1 cellular context compared by ENCODE assay signal in genomic region chr13:99686944-99687382, GRCh38.
TF ChIP-seq lines count a peak whose summit lies in the region.

No MANE protein-coding gene starts in this region.

TF ChIP-seq in WTC11, 78 proteins besides CTCF, POLR2A, EP300 and RAD21 (continued from another document and continues in another):
- TF ChIP-seq ZNF532 (CRISPR knock-in tag; IDR thresholded peaks at IDR 0.05; ENCODE audit: borderline replicate concordance) (no peak), ZSCAN18 (CRISPR knock-in tag; IDR thresholded peaks at IDR 0.05) (no peak), OVOL2 (CRISPR knock-in tag; IDR thresholded peaks at IDR 0.05; ENCODE audit: borderline replicate concordance) (no peak), CBFB (CRISPR knock-in tag; IDR thresholded peaks at IDR 0.05; ENCODE audit: low read depth) (no peak), JAZF1 (CRISPR knock-in tag; IDR thresholded peaks at IDR 0.05) (no peak), CREB1 (CRISPR knock-in tag; IDR thresholded peaks at IDR 0.05) (no peak), SP1 (CRISPR knock-in tag; conservative IDR thresholded peaks at IDR 0.05) (peak; percentile 40; the same call in 1 of the 2 replicates), TCF7 (CRISPR knock-in tag; IDR thresholded peaks at IDR 0.05; ENCODE audit: low read depth) (no peak), ZNF671 (CRISPR knock-in tag; IDR thresholded peaks at IDR 0.05) (no peak), HMGXB4 (CRISPR knock-in tag; IDR thresholded peaks at IDR 0.05) (no peak), NR1H2 (CRISPR knock-in tag; IDR thresholded peaks at IDR 0.05) (no peak), TEAD1 (CRISPR knock-in tag; IDR thresholded peaks at IDR 0.05) (peak; percentile 92)
- TF ChIP-seq, protein P1, sequence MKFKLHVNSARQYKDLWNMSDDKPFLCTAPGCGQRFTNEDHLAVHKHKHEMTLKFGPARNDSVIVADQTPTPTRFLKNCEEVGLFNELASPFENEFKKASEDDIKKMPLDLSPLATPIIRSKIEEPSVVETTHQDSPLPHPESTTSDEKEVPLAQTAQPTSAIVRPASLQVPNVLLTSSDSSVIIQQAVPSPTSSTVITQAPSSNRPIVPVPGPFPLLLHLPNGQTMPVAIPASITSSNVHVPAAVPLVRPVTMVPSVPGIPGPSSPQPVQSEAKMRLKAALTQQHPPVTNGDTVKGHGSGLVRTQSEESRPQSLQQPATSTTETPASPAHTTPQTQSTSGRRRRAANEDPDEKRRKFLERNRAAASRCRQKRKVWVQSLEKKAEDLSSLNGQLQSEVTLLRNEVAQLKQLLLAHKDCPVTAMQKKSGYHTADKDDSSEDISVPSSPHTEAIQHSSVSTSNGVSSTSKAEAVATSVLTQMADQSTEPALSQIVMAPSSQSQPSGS (CRISPR knock-in tag; IDR thresholded peaks at IDR 0.05; ENCODE audit: borderline replicate concordance, low read depth): no peak
- TF ChIP-seq, protein P2, sequence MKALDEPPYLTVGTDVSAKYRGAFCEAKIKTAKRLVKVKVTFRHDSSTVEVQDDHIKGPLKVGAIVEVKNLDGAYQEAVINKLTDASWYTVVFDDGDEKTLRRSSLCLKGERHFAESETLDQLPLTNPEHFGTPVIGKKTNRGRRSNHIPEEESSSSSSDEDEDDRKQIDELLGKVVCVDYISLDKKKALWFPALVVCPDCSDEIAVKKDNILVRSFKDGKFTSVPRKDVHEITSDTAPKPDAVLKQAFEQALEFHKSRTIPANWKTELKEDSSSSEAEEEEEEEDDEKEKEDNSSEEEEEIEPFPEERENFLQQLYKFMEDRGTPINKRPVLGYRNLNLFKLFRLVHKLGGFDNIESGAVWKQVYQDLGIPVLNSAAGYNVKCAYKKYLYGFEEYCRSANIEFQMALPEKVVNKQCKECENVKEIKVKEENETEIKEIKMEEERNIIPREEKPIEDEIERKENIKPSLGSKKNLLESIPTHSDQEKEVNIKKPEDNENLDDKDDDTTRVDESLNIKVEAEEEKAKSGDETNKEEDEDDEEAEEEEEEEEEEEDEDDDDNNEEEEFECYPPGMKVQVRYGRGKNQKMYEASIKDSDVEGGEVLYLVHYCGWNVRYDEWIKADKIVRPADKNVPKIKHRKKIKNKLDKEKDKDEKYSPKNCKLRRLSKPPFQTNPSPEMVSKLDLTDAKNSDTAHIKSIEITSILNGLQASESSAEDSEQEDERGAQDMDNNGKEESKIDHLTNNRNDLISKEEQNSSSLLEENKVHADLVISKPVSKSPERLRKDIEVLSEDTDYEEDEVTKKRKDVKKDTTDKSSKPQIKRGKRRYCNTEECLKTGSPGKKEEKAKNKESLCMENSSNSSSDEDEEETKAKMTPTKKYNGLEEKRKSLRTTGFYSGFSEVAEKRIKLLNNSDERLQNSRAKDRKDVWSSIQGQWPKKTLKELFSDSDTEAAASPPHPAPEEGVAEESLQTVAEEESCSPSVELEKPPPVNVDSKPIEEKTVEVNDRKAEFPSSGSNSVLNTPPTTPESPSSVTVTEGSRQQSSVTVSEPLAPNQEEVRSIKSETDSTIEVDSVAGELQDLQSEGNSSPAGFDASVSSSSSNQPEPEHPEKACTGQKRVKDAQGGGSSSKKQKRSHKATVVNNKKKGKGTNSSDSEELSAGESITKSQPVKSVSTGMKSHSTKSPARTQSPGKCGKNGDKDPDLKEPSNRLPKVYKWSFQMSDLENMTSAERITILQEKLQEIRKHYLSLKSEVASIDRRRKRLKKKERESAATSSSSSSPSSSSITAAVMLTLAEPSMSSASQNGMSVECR (CRISPR knock-in tag; IDR thresholded peaks at IDR 0.05; ENCODE audit: borderline replicate concordance): no peak; the same call in 1 of the 2 replicates
- TF ChIP-seq, protein P3, sequence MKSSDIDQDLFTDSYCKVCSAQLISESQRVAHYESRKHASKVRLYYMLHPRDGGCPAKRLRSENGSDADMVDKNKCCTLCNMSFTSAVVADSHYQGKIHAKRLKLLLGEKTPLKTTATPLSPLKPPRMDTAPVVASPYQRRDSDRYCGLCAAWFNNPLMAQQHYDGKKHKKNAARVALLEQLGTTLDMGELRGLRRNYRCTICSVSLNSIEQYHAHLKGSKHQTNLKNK (CRISPR knock-in tag; IDR thresholded peaks at IDR 0.05): no peak
- TF ChIP-seq, protein P4, sequence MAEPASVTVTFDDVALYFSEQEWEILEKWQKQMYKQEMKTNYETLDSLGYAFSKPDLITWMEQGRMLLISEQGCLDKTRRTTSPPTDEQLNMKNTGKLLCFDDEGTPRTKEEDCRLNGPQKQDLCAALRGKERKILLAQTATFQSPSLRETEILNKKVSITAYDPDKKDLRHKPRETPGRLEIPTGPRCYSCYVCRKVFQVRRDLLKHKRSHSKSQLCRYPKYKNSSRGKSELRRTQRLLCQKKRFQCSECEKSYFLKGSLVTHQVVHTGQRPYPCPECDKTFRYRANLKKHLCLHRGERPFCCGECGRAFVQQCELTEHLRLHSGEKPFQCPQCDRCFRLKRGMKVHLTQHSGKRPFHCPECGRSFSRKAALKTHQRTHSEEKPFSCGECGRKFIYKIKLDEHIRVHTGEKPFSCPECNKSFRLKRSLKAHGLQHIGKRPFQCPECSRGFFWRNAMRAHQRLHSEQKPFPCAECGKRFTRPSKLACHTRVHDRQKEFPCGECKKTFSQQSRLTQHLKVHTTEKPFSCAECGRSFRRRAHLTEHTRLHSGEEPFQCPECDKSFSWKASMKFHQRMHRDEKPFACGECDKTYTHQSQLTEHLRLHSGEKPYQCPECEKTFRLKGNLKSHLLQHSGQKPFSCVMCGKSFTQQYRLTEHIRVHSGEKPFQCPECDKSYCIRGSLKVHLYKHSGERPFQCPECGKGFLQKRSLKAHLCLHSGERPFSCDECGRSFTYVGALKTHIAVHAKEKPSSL (CRISPR knock-in tag; conservative IDR thresholded peaks at IDR 0.05): no peak
- TF ChIP-seq, protein P5, sequence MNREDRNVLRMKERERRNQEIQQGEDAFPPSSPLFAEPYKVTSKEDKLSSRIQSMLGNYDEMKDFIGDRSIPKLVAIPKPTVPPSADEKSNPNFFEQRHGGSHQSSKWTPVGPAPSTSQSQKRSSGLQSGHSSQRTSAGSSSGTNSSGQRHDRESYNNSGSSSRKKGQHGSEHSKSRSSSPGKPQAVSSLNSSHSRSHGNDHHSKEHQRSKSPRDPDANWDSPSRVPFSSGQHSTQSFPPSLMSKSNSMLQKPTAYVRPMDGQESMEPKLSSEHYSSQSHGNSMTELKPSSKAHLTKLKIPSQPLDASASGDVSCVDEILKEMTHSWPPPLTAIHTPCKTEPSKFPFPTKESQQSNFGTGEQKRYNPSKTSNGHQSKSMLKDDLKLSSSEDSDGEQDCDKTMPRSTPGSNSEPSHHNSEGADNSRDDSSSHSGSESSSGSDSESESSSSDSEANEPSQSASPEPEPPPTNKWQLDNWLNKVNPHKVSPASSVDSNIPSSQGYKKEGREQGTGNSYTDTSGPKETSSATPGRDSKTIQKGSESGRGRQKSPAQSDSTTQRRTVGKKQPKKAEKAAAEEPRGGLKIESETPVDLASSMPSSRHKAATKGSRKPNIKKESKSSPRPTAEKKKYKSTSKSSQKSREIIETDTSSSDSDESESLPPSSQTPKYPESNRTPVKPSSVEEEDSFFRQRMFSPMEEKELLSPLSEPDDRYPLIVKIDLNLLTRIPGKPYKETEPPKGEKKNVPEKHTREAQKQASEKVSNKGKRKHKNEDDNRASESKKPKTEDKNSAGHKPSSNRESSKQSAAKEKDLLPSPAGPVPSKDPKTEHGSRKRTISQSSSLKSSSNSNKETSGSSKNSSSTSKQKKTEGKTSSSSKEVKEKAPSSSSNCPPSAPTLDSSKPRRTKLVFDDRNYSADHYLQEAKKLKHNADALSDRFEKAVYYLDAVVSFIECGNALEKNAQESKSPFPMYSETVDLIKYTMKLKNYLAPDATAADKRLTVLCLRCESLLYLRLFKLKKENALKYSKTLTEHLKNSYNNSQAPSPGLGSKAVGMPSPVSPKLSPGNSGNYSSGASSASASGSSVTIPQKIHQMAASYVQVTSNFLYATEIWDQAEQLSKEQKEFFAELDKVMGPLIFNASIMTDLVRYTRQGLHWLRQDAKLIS (CRISPR knock-in tag; IDR thresholded peaks at IDR 0.05; ENCODE audit: borderline replicate concordance): peak; percentile 81; the same call in 1 of the 2 replicates
- TF ChIP-seq, protein P6, sequence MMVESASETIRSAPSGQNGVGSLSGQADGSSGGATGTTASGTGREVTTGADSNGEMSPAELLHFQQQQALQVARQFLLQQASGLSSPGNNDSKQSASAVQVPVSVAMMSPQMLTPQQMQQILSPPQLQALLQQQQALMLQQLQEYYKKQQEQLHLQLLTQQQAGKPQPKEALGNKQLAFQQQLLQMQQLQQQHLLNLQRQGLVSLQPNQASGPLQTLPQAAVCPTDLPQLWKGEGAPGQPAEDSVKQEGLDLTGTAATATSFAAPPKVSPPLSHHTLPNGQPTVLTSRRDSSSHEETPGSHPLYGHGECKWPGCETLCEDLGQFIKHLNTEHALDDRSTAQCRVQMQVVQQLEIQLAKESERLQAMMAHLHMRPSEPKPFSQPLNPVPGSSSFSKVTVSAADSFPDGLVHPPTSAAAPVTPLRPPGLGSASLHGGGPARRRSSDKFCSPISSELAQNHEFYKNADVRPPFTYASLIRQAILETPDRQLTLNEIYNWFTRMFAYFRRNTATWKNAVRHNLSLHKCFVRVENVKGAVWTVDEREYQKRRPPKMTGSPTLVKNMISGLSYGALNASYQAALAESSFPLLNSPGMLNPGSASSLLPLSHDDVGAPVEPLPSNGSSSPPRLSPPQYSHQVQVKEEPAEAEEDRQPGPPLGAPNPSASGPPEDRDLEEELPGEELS (CRISPR knock-in tag; IDR thresholded peaks at IDR 0.05): peak; percentile 74; the same call in 1 of the 2 replicates
- TF ChIP-seq, protein P7, sequence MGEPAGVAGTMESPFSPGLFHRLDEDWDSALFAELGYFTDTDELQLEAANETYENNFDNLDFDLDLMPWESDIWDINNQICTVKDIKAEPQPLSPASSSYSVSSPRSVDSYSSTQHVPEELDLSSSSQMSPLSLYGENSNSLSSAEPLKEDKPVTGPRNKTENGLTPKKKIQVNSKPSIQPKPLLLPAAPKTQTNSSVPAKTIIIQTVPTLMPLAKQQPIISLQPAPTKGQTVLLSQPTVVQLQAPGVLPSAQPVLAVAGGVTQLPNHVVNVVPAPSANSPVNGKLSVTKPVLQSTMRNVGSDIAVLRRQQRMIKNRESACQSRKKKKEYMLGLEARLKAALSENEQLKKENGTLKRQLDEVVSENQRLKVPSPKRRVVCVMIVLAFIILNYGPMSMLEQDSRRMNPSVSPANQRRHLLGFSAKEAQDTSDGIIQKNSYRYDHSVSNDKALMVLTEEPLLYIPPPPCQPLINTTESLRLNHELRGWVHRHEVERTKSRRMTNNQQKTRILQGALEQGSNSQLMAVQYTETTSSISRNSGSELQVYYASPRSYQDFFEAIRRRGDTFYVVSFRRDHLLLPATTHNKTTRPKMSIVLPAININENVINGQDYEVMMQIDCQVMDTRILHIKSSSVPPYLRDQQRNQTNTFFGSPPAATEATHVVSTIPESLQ (CRISPR knock-in tag; IDR thresholded peaks at IDR 0.05): no peak
